Comparison of ENCODE assay signal across 14 cellular contexts in the genomic region with DNA sequence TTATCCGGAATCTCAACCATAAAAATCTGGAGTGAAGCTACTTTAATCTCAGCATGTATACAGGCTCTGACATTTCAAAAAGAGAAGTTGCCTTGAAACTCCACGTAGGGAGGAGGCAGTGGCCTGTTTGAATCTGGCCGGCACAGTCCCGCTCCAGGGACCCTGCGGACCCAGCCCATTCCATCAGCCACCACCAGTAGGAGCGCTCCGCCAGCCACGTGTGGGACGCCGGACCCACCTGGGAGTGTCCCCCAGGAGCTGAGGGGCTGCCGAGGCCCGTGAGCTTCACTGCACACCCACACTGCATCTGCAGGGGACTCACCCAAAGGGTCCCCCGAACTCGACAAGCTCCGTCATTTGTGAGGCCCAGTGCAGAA. TPM values are rescaled to one million over a fixed set of nuclear protein-coding genes. Genes with fewer than 3 reads are reported as not detected.
DNase-seq lines count a peak whose midpoint lies in the region; ATAC-seq, FAIRE-seq and TF ChIP-seq lines count a peak whose summit lies in the region.
"Had no signal": no experiment of that assay in that cellular context is flagged by ENCODE, and none has a peak within 500 bp of the region (broad histone marks: within the 10 kb centered on the region; RNA-seq: fewer than 3 reads in every experiment).

No MANE protein-coding gene starts in this region.

- no peaks in the 10 kb centered on the region for H4K20me1 ChIP-seq in HepG2 (ENCODE audit: insufficient read depth, low read length)

- peak; percentile 30 for DNase-seq in NCI-H2227 treated with DMSO at 0.1 percent for 48 hours (lab: John Stamatoyannopoulos, UW)
- no peak for DNase-seq in NCI-H2227 (lab: John Stamatoyannopoulos, UW; ENCODE audit: unreplicated experiment)
- DNase-seq in ascending aorta (ENCODE audit: low spot score in 2 of 2) = no peak
- DNase-seq in HepG2 (ENCODE audit: low spot score) = no peak
- no peak for DNase-seq in tibial nerve (ENCODE audit: low spot score in 2 of 2)
- no peak for DNase-seq in progenitor cell of endocrine pancreas (ENCODE audit: low spot score, unreplicated experiment)
- DNase-seq in LoVo (ENCODE audit: low spot score) = no peak
- DNase-seq: GF-D8 had no signal

- no peak for TF ChIP-seq POLR2A in HepG2 (IDR thresholded peaks at IDR 0.05; ENCODE audit: insufficient read depth in 1 of 2, low read depth in 2 of 2, low read length in 2 of 2)
- TF ChIP-seq POLR2A in tibial nerve (IDR thresholded peaks at IDR 0.05) = no peak

- peak overlapping the region; percentile 37 to 53 for H3K4me3 ChIP-seq in ascending aorta
- no peak overlapping the region for H3K4me3 ChIP-seq in HepG2 (replicated peaks in 1 of 3; ENCODE audit: insufficient read depth in 1 of 3, low read depth in 2 of 3, low read length in 3 of 3)
- H3K4me3 ChIP-seq in tibial nerve = no peak overlapping the region

- no peaks in the 10 kb centered on the region for H3K79me2 ChIP-seq in HepG2 (ENCODE audit: insufficient read depth, low read length)

- TF ChIP-seq CTCF in ascending aorta (IDR thresholded peaks at IDR 0.05) (no peak), HepG2 (CRISPR knock-in tag; IDR thresholded peaks at IDR 0.05) (no peak), tibial nerve (IDR thresholded peaks at IDR 0.05) (no peak), progenitor cell of endocrine pancreas (IDR thresholded peaks at IDR 0.05; ENCODE audit: unreplicated experiment) (no peak)

- H3K4me3 Mint-ChIP-seq in progenitor cell of endocrine pancreas (ENCODE audit: low read depth) = no peak overlapping the region

- H3K9ac ChIP-seq in HepG2 (ENCODE audit: insufficient read depth, low read depth, low read length) = no peak overlapping the region

- CTCF ChIA-PET in HepG2 (lab: Yijun Ruan, JAX; ENCODE audit: low intra/inter-chr PET ratio, low total read pairs) = interaction anchor here (1.8 to 4.2 kb wide), 3 partner anchors 140 to 319 kb away, joined by 6 to 44 read pairs (median 37); no protein-coding TSS in a partner anchor

- peaks cover 4% of the 10 kb centered on the region for H3K27me3 Mint-ChIP-seq in progenitor cell of endocrine pancreas

- in situ Hi-C loops in HepG2 (cut with HindIII; ENCODE audit: extremely low pct_ligation_motif_present, low pct_unique_long_range_greater_than_20kb) = loop anchor here (5.0 kb wide), 2 partner anchors 136 to 176 kb away; partner anchors contain the start of gene KRTAP5-6

- peaks cover 23% of the 10 kb centered on the region for H3K4me1 Mint-ChIP-seq in progenitor cell of endocrine pancreas (ENCODE audit: low read depth)

- no peak overlapping the region for H3K27ac Mint-ChIP-seq in progenitor cell of endocrine pancreas

- peak overlapping the region; percentile 60; the same call in 1 of the 2 replicates for H3K4me2 ChIP-seq in HepG2 (ENCODE audit: low read depth, low read length)

- H3K9me3 ChIP-seq in ascending aorta = no peaks in the 10 kb centered on the region
- no peaks in the 10 kb centered on the region for H3K9me3 ChIP-seq in HepG2 (ENCODE audit: low read length)
- no peaks in the 10 kb centered on the region for H3K9me3 ChIP-seq in tibial nerve
- H3K9me3 ChIP-seq: gastrocnemius medialis had no signal

- H3K36me3 ChIP-seq in ascending aorta (no peaks in the 10 kb centered on the region), HepG2 (replicated peaks in 1 of 2; ENCODE audit: control insufficient read depth in 1 of 2, insufficient read depth in 2 of 2, low read length in 2 of 2) (no peaks in the 10 kb centered on the region), tibial nerve (no peaks in the 10 kb centered on the region)
- H3K36me3 ChIP-seq: gastrocnemius medialis, WERI-Rb-1 had no signal

- 61% methylated on average over 8 of the region's 15 CpGs for WGBS in HepG2 (ENCODE audit: low lambda C conversion rate)
- WGBS in tibial nerve, 2 donors = 78 to 81% methylated on average over 14 to 15 of the region's 15 CpGs

- no peak for FAIRE-seq in HepG2 (lab: Jason Lieb, UNC)

- H2AFZ ChIP-seq in HepG2 (ENCODE audit: low read length) = no peak overlapping the region

- H3K36me3 Mint-ChIP-seq in progenitor cell of endocrine pancreas (ENCODE audit: insufficient read depth) = no peaks in the 10 kb centered on the region
- H3K36me3 Mint-ChIP-seq: brain had no signal

- BruUV-seq in HepG2 (replicated peaks; lab: Mats Ljungman, UMichigan) = no TSS peak

- TF ChIP-seq EP300 in HepG2 (IDR thresholded peaks at IDR 0.05; ENCODE audit: low read depth in 2 of 2, low read length in 2 of 2) (no peak), HepG2 (CRISPR knock-in tag; IDR thresholded peaks at IDR 0.05; ENCODE audit: borderline replicate concordance) (no peak), tibial nerve (IDR thresholded peaks at IDR 0.05) (no peak)

- POLR2A ChIA-PET in HepG2 (lab: Yijun Ruan, JAX) = interaction anchor here (1.2 to 5.1 kb wide), 5 partner anchors 8 to 180 kb away, joined by 4 to 26 read pairs (median 17); no protein-coding TSS in a partner anchor

- H3K9me3 Mint-ChIP-seq in progenitor cell of endocrine pancreas (ENCODE audit: low read depth) = no peaks in the 10 kb centered on the region
- H3K9me3 Mint-ChIP-seq: brain had no signal

- H3K27me3 ChIP-seq in ascending aorta (no peaks in the 10 kb centered on the region), HepG2 (ENCODE audit: control insufficient read depth in 1 of 2, insufficient read depth in 2 of 2, low read length in 2 of 2) (peaks cover under 1 to 6% of the 10 kb centered on the region in 2 experiments; a peak in 3 of 5 replicates), tibial nerve (no peaks in the 10 kb centered on the region)
- H3K27me3 ChIP-seq: gastrocnemius medialis had no signal

- H3K4me1 ChIP-seq in ascending aorta (peaks cover 38% of the 10 kb centered on the region in 2 donors), HepG2 (ENCODE audit: insufficient read depth, low read length) (peaks cover 80% of the 10 kb centered on the region), tibial nerve (peaks cover 0 to 58% (median 21%) of the 10 kb centered on the region in 4 donors)

- ATAC-seq in HepG2 = no peak
- no peak for ATAC-seq in GM19397 (IDR thresholded peaks at IDR 0.05; ENCODE audit: unreplicated experiment)

- H3K27ac ChIP-seq in ascending aorta = no peak overlapping the region
- H3K27ac ChIP-seq in HepG2 (ENCODE audit: extremely low read length, insufficient read depth, low read length) = no peak overlapping the region
- peak overlapping the region in 3 of 4 donors; percentile 34 to 91 (median 56) for H3K27ac ChIP-seq in tibial nerve
- H3K27ac ChIP-seq: gastrocnemius medialis, WERI-Rb-1 had no signal

- TF ChIP-seq RAD21 in HepG2 (CRISPR knock-in tag; IDR thresholded peaks at IDR 0.05) = no peak

- intact Hi-C loops in ascending aorta (cut with DNase I) = loop anchor here (1.0 to 5.0 kb wide), 3 partner anchors 49 to 181 kb away; no protein-coding TSS in a partner anchor
- intact Hi-C loops in HepG2 (cut with micrococcal nuclease; ENCODE audit: unreplicated experiment) = loop anchor here (2.0 to 5.0 kb wide), 2 partner anchors 126 to 138 kb away; no protein-coding TSS in a partner anchor

RNA-seq across cellular contexts. Expression of gene SYT8, which starts 1.8 kb away (rescaled TPM):
- total RNA-seq in ascending aorta (not detected), HepG2 (2016; rRNA removed; fragmentation: Illumina TruSeq; extraction: Trizol) (0.60 TPM in 1 of 2 replicates, not detected in the other), tibial nerve (1 to 10 TPM in 2 of 4 donors, under 1 TPM in 1, not detected in 1; 0.39 to 4.2 (median 1.0) TPM), progenitor cell of endocrine pancreas (0.69 and 1.5 TPM in 2 replicates)
- not detected in 2 replicates for total RNA-seq in HepG2 (2016; cell fraction: cytosol; rRNA removed; fragmentation: Illumina TruSeq; extraction: Trizol; ENCODE audit: low read depth)
- 0.19 TPM in 1 of 2 replicates, not detected in the other for total RNA-seq in HepG2 (2016; cell fraction: insoluble cytoplasmic fraction; rRNA removed; fragmentation: Illumina TruSeq; extraction: Trizol)
- 0.12 and 0.24 TPM in 2 replicates for total RNA-seq in HepG2 (2016; cell fraction: membrane; rRNA removed; fragmentation: Illumina TruSeq; extraction: Trizol)
- total RNA-seq in HepG2 (2016; cell fraction: nucleus; rRNA removed; fragmentation: Illumina TruSeq; extraction: Trizol) = 0.38 and 1.4 TPM in 2 replicates
- polyA plus RNA-seq in HepG2 (2011; rRNA removed) = 2.1 and 2.3 TPM in 2 replicates
- 0.23 and 0.67 TPM in 2 replicates for polyA plus RNA-seq in HepG2 (2011; cell fraction: cytosol; rRNA removed)
- polyA plus RNA-seq in HepG2 (2011; cell fraction: nucleus; rRNA removed) = 64.9 and 87.5 TPM in 2 replicates
- 0.56 and 1.3 TPM in 2 replicates for polyA plus RNA-seq in HepG2 (2012)
- not detected in 2 replicates for polyA plus RNA-seq in HepG2 (2016; cell fraction: cytosol; fragmentation: Illumina TruSeq; extraction: Trizol; ENCODE audit: low read depth)
- polyA plus RNA-seq in HepG2 (2016; cell fraction: insoluble cytoplasmic fraction; fragmentation: Illumina TruSeq; extraction: Trizol; ENCODE audit: low read depth) = not detected in 2 replicates
- not detected in 2 replicates for polyA plus RNA-seq in HepG2 (2016; cell fraction: membrane; fragmentation: Illumina TruSeq; extraction: Trizol; ENCODE audit: low read depth)
- polyA plus RNA-seq in HepG2 (2016; cell fraction: nucleus; fragmentation: Illumina TruSeq; extraction: Trizol; ENCODE audit: insufficient read depth, low read depth) = 1.7 and 2.2 TPM in 2 replicates
- 0.28 TPM in 1 of 2 replicates, not detected in the other for polyA minus RNA-seq in HepG2 (2011; rRNA and poly(A)+ RNA removed; ENCODE audit: low replicate concordance)
- polyA minus RNA-seq in HepG2 (2011; cell fraction: cytosol; rRNA and poly(A)+ RNA removed) = 0.62 TPM in 1 of 2 replicates, not detected in the other
- 2.9 and 3.7 TPM in 2 replicates for polyA minus RNA-seq in HepG2 (2011; cell fraction: nucleus; rRNA and poly(A)+ RNA removed)
- total RNA-seq: A172, gastrocnemius medialis, mononuclear cell had no signal

RNA-seq across cellular contexts. Expression of gene TNNI2, which starts 5.8 kb away (rescaled TPM):
- total RNA-seq in ascending aorta = not detected
- total RNA-seq in HepG2 (2016; rRNA removed; fragmentation: Illumina TruSeq; extraction: Trizol) = 7.2 and 8.5 TPM in 2 replicates
- 4.6 and 5.0 TPM in 2 replicates for total RNA-seq in HepG2 (2016; cell fraction: cytosol; rRNA removed; fragmentation: Illumina TruSeq; extraction: Trizol; ENCODE audit: low read depth)
- total RNA-seq in HepG2 (2016; cell fraction: insoluble cytoplasmic fraction; rRNA removed; fragmentation: Illumina TruSeq; extraction: Trizol) = 6.9 and 7.7 TPM in 2 replicates
- total RNA-seq in HepG2 (2016; cell fraction: membrane; rRNA removed; fragmentation: Illumina TruSeq; extraction: Trizol) = 5.9 and 6.3 TPM in 2 replicates
- total RNA-seq in HepG2 (2016; cell fraction: nucleus; rRNA removed; fragmentation: Illumina TruSeq; extraction: Trizol) = 2.2 and 3.4 TPM in 2 replicates
- polyA plus RNA-seq in HepG2 (2011; rRNA removed) = 12.0 and 21.2 TPM in 2 replicates
- 19.5 and 30.5 TPM in 2 replicates for polyA plus RNA-seq in HepG2 (2011; cell fraction: cytosol; rRNA removed)
- polyA plus RNA-seq in HepG2 (2011; cell fraction: nucleus; rRNA removed) = 47.5 and 50.6 TPM in 2 replicates
- 52.9 and 67.0 TPM in 2 replicates for polyA plus RNA-seq in HepG2 (2012)
- polyA plus RNA-seq in HepG2 (2016; cell fraction: cytosol; fragmentation: Illumina TruSeq; extraction: Trizol; ENCODE audit: low read depth) = 7.5 and 8.0 TPM in 2 replicates
- 6.6 and 8.3 TPM in 2 replicates for polyA plus RNA-seq in HepG2 (2016; cell fraction: insoluble cytoplasmic fraction; fragmentation: Illumina TruSeq; extraction: Trizol; ENCODE audit: low read depth)
- polyA plus RNA-seq in HepG2 (2016; cell fraction: membrane; fragmentation: Illumina TruSeq; extraction: Trizol; ENCODE audit: low read depth) = 4.0 and 6.2 TPM in 2 replicates
- 5.3 and 9.8 TPM in 2 replicates for polyA plus RNA-seq in HepG2 (2016; cell fraction: nucleus; fragmentation: Illumina TruSeq; extraction: Trizol; ENCODE audit: insufficient read depth, low read depth)
- polyA minus RNA-seq in HepG2 (2011; rRNA and poly(A)+ RNA removed; ENCODE audit: low replicate concordance) = 2.8 TPM in 1 of 2 replicates, not detected in the other
- 3.9 and 4.6 TPM in 2 replicates for polyA minus RNA-seq in HepG2 (2011; cell fraction: cytosol; rRNA and poly(A)+ RNA removed)
- polyA minus RNA-seq in HepG2 (2011; cell fraction: nucleus; rRNA and poly(A)+ RNA removed) = 2.6 and 3.2 TPM in 2 replicates
- not detected for total RNA-seq in tibial nerve
- total RNA-seq in progenitor cell of endocrine pancreas = 0.55 and 0.69 TPM in 2 replicates
- total RNA-seq: A172 had no signal

RNA-seq across cellular contexts. Expression of gene LSP1, which starts 19.9 kb away (rescaled TPM):
- total RNA-seq in ascending aorta = 41.9 TPM
- 0.29 and 1.00 TPM in 2 replicates for total RNA-seq in HepG2 (2016; rRNA removed; fragmentation: Illumina TruSeq; extraction: Trizol)
- 0.35 and 2.3 TPM in 2 replicates for total RNA-seq in HepG2 (2016; cell fraction: cytosol; rRNA removed; fragmentation: Illumina TruSeq; extraction: Trizol; ENCODE audit: low read depth)
- 0.65 and 1.00 TPM in 2 replicates for total RNA-seq in HepG2 (2016; cell fraction: insoluble cytoplasmic fraction; rRNA removed; fragmentation: Illumina TruSeq; extraction: Trizol)
- 1.00 and 1.5 TPM in 2 replicates for total RNA-seq in HepG2 (2016; cell fraction: membrane; rRNA removed; fragmentation: Illumina TruSeq; extraction: Trizol)
- total RNA-seq in HepG2 (2016; cell fraction: nucleus; rRNA removed; fragmentation: Illumina TruSeq; extraction: Trizol) = not detected in 2 replicates
- 0.59 and 1.5 TPM in 2 replicates for polyA plus RNA-seq in HepG2 (2011; rRNA removed)
- 0.87 and 0.93 TPM in 2 replicates for polyA plus RNA-seq in HepG2 (2011; cell fraction: cytosol; rRNA removed)
- 1.4 and 10.9 TPM in 2 replicates for polyA plus RNA-seq in HepG2 (2011; cell fraction: nucleus; rRNA removed)
- 0.93 and 1.1 TPM in 2 replicates for polyA plus RNA-seq in HepG2 (2012)
- polyA plus RNA-seq in HepG2 (2016; cell fraction: cytosol; fragmentation: Illumina TruSeq; extraction: Trizol; ENCODE audit: low read depth) = 0.59 and 1.5 TPM in 2 replicates
- polyA plus RNA-seq in HepG2 (2016; cell fraction: insoluble cytoplasmic fraction; fragmentation: Illumina TruSeq; extraction: Trizol; ENCODE audit: low read depth) = 0.38 and 0.45 TPM in 2 replicates
- polyA plus RNA-seq in HepG2 (2016; cell fraction: membrane; fragmentation: Illumina TruSeq; extraction: Trizol; ENCODE audit: low read depth) = 0.73 and 1.2 TPM in 2 replicates
- polyA plus RNA-seq in HepG2 (2016; cell fraction: nucleus; fragmentation: Illumina TruSeq; extraction: Trizol; ENCODE audit: insufficient read depth, low read depth) = 0.79 and 0.90 TPM in 2 replicates
- 0.28 and 0.60 TPM in 2 replicates for polyA minus RNA-seq in HepG2 (2011; rRNA and poly(A)+ RNA removed; ENCODE audit: low replicate concordance)
- 0.59 and 0.70 TPM in 2 replicates for polyA minus RNA-seq in HepG2 (2011; cell fraction: cytosol; rRNA and poly(A)+ RNA removed)
- not detected in 2 replicates for polyA minus RNA-seq in HepG2 (2011; cell fraction: nucleus; rRNA and poly(A)+ RNA removed)
- total RNA-seq in tibial nerve = 10 to 100 TPM; 36.9 to 69.0 (median 50.2) TPM
- total RNA-seq in progenitor cell of endocrine pancreas = not detected in 2 replicates

RNA-seq across cellular contexts. Expression of gene PRR33, which starts 58.7 kb away (rescaled TPM):
- not detected for total RNA-seq in ascending aorta
- not detected in 2 replicates for total RNA-seq in HepG2 (2016; rRNA removed; fragmentation: Illumina TruSeq; extraction: Trizol)
- not detected in 2 replicates for total RNA-seq in HepG2 (2016; cell fraction: cytosol; rRNA removed; fragmentation: Illumina TruSeq; extraction: Trizol; ENCODE audit: low read depth)
- not detected in 2 replicates for total RNA-seq in HepG2 (2016; cell fraction: insoluble cytoplasmic fraction; rRNA removed; fragmentation: Illumina TruSeq; extraction: Trizol)
- not detected in 2 replicates for total RNA-seq in HepG2 (2016; cell fraction: membrane; rRNA removed; fragmentation: Illumina TruSeq; extraction: Trizol)
- not detected in 2 replicates for total RNA-seq in HepG2 (2016; cell fraction: nucleus; rRNA removed; fragmentation: Illumina TruSeq; extraction: Trizol)
- polyA plus RNA-seq in HepG2 (2011; rRNA removed) = not detected in 2 replicates
- not detected in 2 replicates for polyA plus RNA-seq in HepG2 (2011; cell fraction: cytosol; rRNA removed)
- polyA plus RNA-seq in HepG2 (2011; cell fraction: nucleus; rRNA removed) = not detected in 2 replicates
- 0.05 TPM in 1 of 2 replicates, not detected in the other for polyA plus RNA-seq in HepG2 (2012)
- not detected in 2 replicates for polyA plus RNA-seq in HepG2 (2016; cell fraction: cytosol; fragmentation: Illumina TruSeq; extraction: Trizol; ENCODE audit: low read depth)
- polyA plus RNA-seq in HepG2 (2016; cell fraction: insoluble cytoplasmic fraction; fragmentation: Illumina TruSeq; extraction: Trizol; ENCODE audit: low read depth) = not detected in 2 replicates
- not detected in 2 replicates for polyA plus RNA-seq in HepG2 (2016; cell fraction: membrane; fragmentation: Illumina TruSeq; extraction: Trizol; ENCODE audit: low read depth)
- not detected in 2 replicates for polyA plus RNA-seq in HepG2 (2016; cell fraction: nucleus; fragmentation: Illumina TruSeq; extraction: Trizol; ENCODE audit: insufficient read depth, low read depth)
- polyA minus RNA-seq in HepG2 (2011; rRNA and poly(A)+ RNA removed; ENCODE audit: low replicate concordance) = not detected in 2 replicates
- polyA minus RNA-seq in HepG2 (2011; cell fraction: cytosol; rRNA and poly(A)+ RNA removed) = not detected in 2 replicates
- polyA minus RNA-seq in HepG2 (2011; cell fraction: nucleus; rRNA and poly(A)+ RNA removed) = not detected in 2 replicates
- total RNA-seq in tibial nerve = not detected
- total RNA-seq in progenitor cell of endocrine pancreas = not detected in 2 replicates
- total RNA-seq: A172, mononuclear cell had no signal

Comparison
In these comparisons a context has a peak if more than half of its experiments do, and no peak if none do; other contexts are left out.
1. H3K27ac ChIP-seq: peak in tibial nerve (3 of 4); none in ascending aorta (0 of 2) and HepG2 (single experiment).
2. H3K4me3 ChIP-seq: peak in ascending aorta (2 of 2); none in HepG2 (0 of 3) and tibial nerve (0 of 4).
3. RNA of gene LSP1, which starts 19.9 kb away (total RNA-seq): 36.9 to 69.0 TPM in tibial nerve and 41.9 TPM in ascending aorta (single experiment); 0.29 to 2.3 TPM in HepG2 and not detected in progenitor cell of endocrine pancreas; every median in the first group is over 10 times any median in the second.